18 cellular contexts compared by ENCODE assay signal in the genomic region with DNA sequence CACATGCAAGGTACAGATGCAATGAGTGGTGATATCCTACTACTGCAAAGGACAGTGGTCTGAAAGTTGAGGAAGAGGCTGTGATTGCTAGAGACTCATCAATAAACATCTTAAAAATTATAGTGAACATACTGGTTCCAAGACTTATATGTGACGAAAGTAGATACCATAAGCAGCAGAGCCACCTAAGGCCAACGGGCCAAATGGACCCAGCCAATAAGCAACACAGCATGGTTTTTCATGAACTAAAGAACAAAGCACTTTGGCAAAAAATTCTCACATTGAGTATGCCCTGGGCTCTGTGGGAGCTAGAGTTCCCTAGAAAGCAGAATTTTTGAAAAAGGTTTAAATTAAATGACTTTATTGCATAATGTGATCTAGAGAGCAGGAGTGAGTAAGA.
DNase-seq lines count a peak whose midpoint lies in the region; ATAC-seq and TF ChIP-seq lines count a peak whose summit lies in the region.
"Had no signal": no experiment of that assay in that cellular context is flagged by ENCODE, and none has a peak within 500 bp of the region (broad histone marks: within the 10 kb centered on the region; RNA-seq: fewer than 3 reads in every experiment).

No MANE protein-coding gene starts in this region.

- no peaks in the 10 kb centered on the region for H3K79me2 ChIP-seq in OCI-LY3 (ENCODE audit: low read length)

- H3K9ac ChIP-seq in OCI-LY3 (ENCODE audit: low read length) = no peak overlapping the region
- no peak overlapping the region for H3K9ac ChIP-seq in endodermal cell (ENCODE audit: extremely low read depth, low read length, poor library complexity, severe bottlenecking)

- DNase-seq in SIG-M5 treated with dmso at 0.1 percent for 504 hours (lab: John Stamatoyannopoulos, UW; ENCODE audit: unreplicated experiment) (peak; percentile 41), SIG-M5 (lab: John Stamatoyannopoulos, UW) (no peak), endodermal cell (no peak), retinal pigment epithelial cell (ENCODE audit: low read depth) (no peak), NCI-H146 (lab: John Stamatoyannopoulos, UW) (no peak), GM19238 (ENCODE audit: insufficient read length, low spot score) (no peak), T-cell (no peak)
- DNase-seq: activated CD8-positive, alpha-beta T cell treated with anti-CD3 and anti-CD28 coated beads for 36 hours; activated effector memory CD4-positive, alpha-beta T cell treated with Interleukin-2 at 50 U/mL for 16 hours; DMS153; IMR-90; naive thymus-derived CD4-positive, alpha-beta T cell; NCI-H2081 treated with DMSO at 0.1 percent for 48 hours; right cardiac atrium; stimulated activated CD4-positive, alpha-beta T cell treated with anti-CD3 and anti-CD28 coated beads, Interleukin-2, amount 100 ng/mL, for 48 hours; T-helper 2 cell; upper lobe of left lung had no signal

- peak overlapping the region; percentile 52; the same call in 1 of the 2 replicates for H2AFZ ChIP-seq in OCI-LY3 (ENCODE audit: low read depth, low read length)

- no peaks in the 10 kb centered on the region for H3K27me3 Mint-ChIP-seq in endodermal cell (ENCODE audit: insufficient read depth)
- H3K27me3 Mint-ChIP-seq in T-cell = no peaks in the 10 kb centered on the region
- H3K27me3 Mint-ChIP-seq: activated CD8-positive, alpha-beta T cell treated with anti-CD3 and anti-CD28 coated beads for 36 hours; naive thymus-derived CD4-positive, alpha-beta T cell had no signal

- H3K4me1 ChIP-seq in OCI-LY3 (ENCODE audit: low read length) (no peaks in the 10 kb centered on the region), endodermal cell (ENCODE audit: control insufficient read depth, insufficient read depth, low read length) (no peaks in the 10 kb centered on the region)
- H3K4me1 ChIP-seq: upper lobe of left lung had no signal

- peaks cover 1% of the 10 kb centered on the region for H3K9me3 Mint-ChIP-seq in endodermal cell
- peaks cover 7 to 10% (median 8%) of the 10 kb centered on the region in 3 donors for H3K9me3 Mint-ChIP-seq in T-cell

- TF ChIP-seq CTCF in OCI-LY3 (IDR thresholded peaks at IDR 0.05; ENCODE audit: low read depth, low read length) (peak; percentile 78), endodermal cell (conservative IDR thresholded peaks at IDR 0.05) (peak; percentile 36), retinal pigment epithelial cell (conservative IDR thresholded peaks at IDR 0.05; ENCODE audit: low read depth, low read length) (peak; percentile 22)

- H3K4me2 ChIP-seq in OCI-LY3 (ENCODE audit: low read length) = peak overlapping the region; percentile 29; the same call in 1 of the 2 replicates

- H3K27ac ChIP-seq in OCI-LY3 (ENCODE audit: low read length) (no peak overlapping the region), endodermal cell (ENCODE audit: low read depth, low read length) (no peak overlapping the region)
- H3K27ac ChIP-seq: upper lobe of left lung had no signal

- no peak overlapping the region for H3K4me3 ChIP-seq in OCI-LY3 (ENCODE audit: low read length)
- H3K4me3 ChIP-seq in endodermal cell (ENCODE audit: low read length) = no peak overlapping the region
- H3K4me3 ChIP-seq in retinal pigment epithelial cell (ENCODE audit: low read length) = no peak overlapping the region
- H3K4me3 ChIP-seq: upper lobe of left lung had no signal

- H3K4me3 Mint-ChIP-seq in endodermal cell = no peak overlapping the region
- no peak overlapping the region for H3K4me3 Mint-ChIP-seq in T-cell
- H3K4me3 Mint-ChIP-seq: activated CD8-positive, alpha-beta T cell treated with anti-CD3 and anti-CD28 coated beads for 36 hours; naive thymus-derived CD4-positive, alpha-beta T cell had no signal

- ATAC-seq in T-cell (replicated peaks in 1 of 4) = no peak
- ATAC-seq: activated CD8-positive, alpha-beta T cell treated with anti-CD3 and anti-CD28 coated beads for 36 hours; naive thymus-derived CD4-positive, alpha-beta T cell; right cardiac atrium had no signal

- CTCF ChIA-PET in T-cell (lab: Charles Lee) = no interaction called here

- no peaks in the 10 kb centered on the region for H4K20me1 ChIP-seq in OCI-LY3 (ENCODE audit: insufficient read depth, low read length)

- POLR2A ChIA-PET in T-cell (lab: Charles Lee) = no interaction called here

- no peaks in the 10 kb centered on the region for H3K36me3 Mint-ChIP-seq in endodermal cell (ENCODE audit: low read depth)
- no peaks in the 10 kb centered on the region for H3K36me3 Mint-ChIP-seq in T-cell
- H3K36me3 Mint-ChIP-seq: naive thymus-derived CD4-positive, alpha-beta T cell had no signal

- no peaks in the 10 kb centered on the region for H3K36me3 ChIP-seq in OCI-LY3 (replicated peaks; ENCODE audit: low read depth, low read length)
- H3K36me3 ChIP-seq in endodermal cell (ENCODE audit: control insufficient read depth, insufficient read depth, low read length) = no peaks in the 10 kb centered on the region
- H3K36me3 ChIP-seq: upper lobe of left lung had no signal

- H3K27ac Mint-ChIP-seq in endodermal cell (no peak overlapping the region), T-cell (no peak overlapping the region)
- H3K27ac Mint-ChIP-seq: activated CD8-positive, alpha-beta T cell treated with anti-CD3 and anti-CD28 coated beads for 36 hours; naive thymus-derived CD4-positive, alpha-beta T cell had no signal

- H3K4me1 Mint-ChIP-seq in endodermal cell (no peaks in the 10 kb centered on the region), T-cell (no peaks in the 10 kb centered on the region)
- H3K4me1 Mint-ChIP-seq: naive thymus-derived CD4-positive, alpha-beta T cell had no signal

- 76 to 92% methylated on average over 2 of the region's 2 CpGs for WGBS in endodermal cell (ENCODE audit: insufficient coverage in 1 of 2, insufficient read length in 1 of 2), 2 experiments

- H3K27me3 ChIP-seq in OCI-LY3 (ENCODE audit: low read depth, low read length) (no peaks in the 10 kb centered on the region), endodermal cell (ENCODE audit: control insufficient read depth, insufficient read depth, low read length, poor library complexity, severe bottlenecking) (no peaks in the 10 kb centered on the region)
- H3K27me3 ChIP-seq: upper lobe of left lung had no signal

- no peaks in the 10 kb centered on the region for H3K9me3 ChIP-seq in OCI-LY3 (ENCODE audit: insufficient read depth, low read length)
- peaks cover 4% of the 10 kb centered on the region for H3K9me3 ChIP-seq in endodermal cell (ENCODE audit: control insufficient read depth, low read length)
- H3K9me3 ChIP-seq: upper lobe of left lung had no signal

Comparison
In these comparisons a context has a peak if more than half of its experiments do, and no peak if none do; other contexts are left out.
1. CTCF ChIP-seq: peak in every context shown above with its lines; median percentile 78 in OCI-LY3; 36 in endodermal cell; 22 in retinal pigment epithelial cell.